8 cellular contexts compared by ENCODE assay signal in genomic region chr19:19169236-19170052, GRCh38. TPM values are rescaled to one million over a fixed set of nuclear protein-coding genes. Genes with fewer than 3 reads are reported as not detected.
DNase-seq lines count a peak whose midpoint lies in the region; ATAC-seq, FAIRE-seq and TF ChIP-seq lines count a peak whose summit lies in the region.

No MANE protein-coding gene starts in this region.

- H3K4me3 ChIP-seq in GM12878: peak overlapping the region; percentile 89

- TF ChIP-seq POLR2A in GM12878 (IDR thresholded peaks at IDR 0.05; ENCODE audit: low read depth, low read length): no peak

- TF ChIP-seq EP300 in GM12878 (IDR thresholded peaks at IDR 0.05; ENCODE audit: borderline replicate concordance in 1 of 2, control insufficient read depth in 1 of 2, low read depth in 2 of 2, low read length in 2 of 2): no peak

- ATAC-seq in HG02943 (IDR thresholded peaks at IDR 0.05; ENCODE audit: low read depth, unreplicated experiment): peak; percentile 8
- ATAC-seq in GM12878: peak; percentile 51
- no peak for ATAC-seq in natural killer cell treated with Interleukin-12 subunit alpha and Interleukin-12 subunit beta and Interleukin-15 and Interleukin-18, amount 100 ng/mL, for 72 hours
- no peak for ATAC-seq in GM18502 (IDR thresholded peaks at IDR 0.05; ENCODE audit: poor library complexity, unreplicated experiment)

- peak overlapping the region; percentile 61 for H3K4me3 Mint-ChIP-seq in Calu3 (ENCODE audit: low read depth, unreplicated experiment)
- peak overlapping the region; percentile 23 for H3K4me3 Mint-ChIP-seq in natural killer cell treated with Interleukin-12 subunit alpha and Interleukin-12 subunit beta and Interleukin-15 and Interleukin-18, amount 100 ng/mL, for 72 hours

- no peaks in the 10 kb centered on the region for H3K9me3 Mint-ChIP-seq in Calu3 (ENCODE audit: low read depth, unreplicated experiment)
- H3K9me3 Mint-ChIP-seq in natural killer cell treated with Interleukin-12 subunit alpha and Interleukin-12 subunit beta and Interleukin-15 and Interleukin-18, amount 100 ng/mL, for 72 hours: no peaks in the 10 kb centered on the region

- H3K9me3 ChIP-seq in GM12878 (replicated peaks; ENCODE audit: control insufficient read depth, insufficient read depth, low read length): no peaks in the 10 kb centered on the region

- peaks cover 18% of the 10 kb centered on the region for H3K36me3 Mint-ChIP-seq in Calu3 (ENCODE audit: insufficient read depth, unreplicated experiment)
- H3K36me3 Mint-ChIP-seq in natural killer cell treated with Interleukin-12 subunit alpha and Interleukin-12 subunit beta and Interleukin-15 and Interleukin-18, amount 100 ng/mL, for 72 hours: no peaks in the 10 kb centered on the region

- no peak for TF ChIP-seq CTCF in Calu3 (IDR thresholded peaks at IDR 0.05; ENCODE audit: unreplicated experiment)
- TF ChIP-seq CTCF in GM12878 (IDR thresholded peaks at IDR 0.05 in 2 of 3, conservative IDR thresholded peaks at IDR 0.05 in 1 of 3; ENCODE audit: control insufficient read depth in 2 of 3, extremely low read depth in 1 of 3, insufficient read depth in 1 of 3, low read depth in 3 of 3, low read length in 3 of 3): no peak

- in situ Hi-C loops in GM12878 (cut with MboI): no loop called here

- H3K27ac Mint-ChIP-seq in Calu3 (ENCODE audit: unreplicated experiment): no peak overlapping the region
- no peak overlapping the region for H3K27ac Mint-ChIP-seq in natural killer cell treated with Interleukin-12 subunit alpha and Interleukin-12 subunit beta and Interleukin-15 and Interleukin-18, amount 100 ng/mL, for 72 hours

- H4K20me1 ChIP-seq in GM12878 (ENCODE audit: control insufficient read depth, insufficient read depth): no peaks in the 10 kb centered on the region

- H3K27me3 ChIP-seq in GM12878 (replicated peaks in 1 of 2; ENCODE audit: control insufficient read depth in 2 of 2, insufficient read depth in 2 of 2, low read length in 1 of 2): no peaks in the 10 kb centered on the region

- RAD21 ChIA-PET in GM12878 (lab: Charles Lee; ENCODE audit: unreplicated experiment): interaction anchor here (14.0 kb wide), 1 partner anchor 15 kb away, joined by 394 read pairs; no protein-coding TSS in a partner anchor

- peak; percentile 85 for FAIRE-seq in GM12878 (lab: Jason Lieb, UNC)

- CTCF ChIA-PET in Calu3 (lab: Charles Lee) (interaction anchor here (1.0 kb wide), 1 partner anchor 33 kb away, joined by 3 read pairs; the partner anchor contains the start of gene NR2C2AP), GM12878 (lab: Yijun Ruan, JAX) (interaction anchor here (1.0 to 6.6 kb wide), 7 partner anchors 12 to 30 kb away, joined by 3 to 86 read pairs (median 8); partner anchors contain the start of genes BORCS8 and RFXANK)

- peaks cover 24% of the 10 kb centered on the region for H3K4me1 ChIP-seq in GM12878 (ENCODE audit: control insufficient read depth, insufficient read depth, low read length)

- peak overlapping the region; percentile 43; the same call in 1 of the 2 replicates for H3K9ac ChIP-seq in GM12878 (ENCODE audit: control insufficient read depth, insufficient read depth, low read length)

- 7% methylated on average over 9 of the region's 9 CpGs for WGBS in GM12878 (ENCODE audit: insufficient coverage, insufficient replicate concordance, low lambda C conversion rate, missing lambda C conversion rate)

- 0 out of 2 replicates have a peak overlapping the region, but pooled peaks have one; percentile 27 for H3K27ac ChIP-seq in GM12878 (ENCODE audit: control insufficient read depth, insufficient read depth)

- BruUV-seq in Calu3 (replicated peaks; lab: Mats Ljungman, UMichigan): no TSS peak
- BruUV-seq in GM12878 (replicated peaks; lab: Mats Ljungman, UMichigan): TSS peak; percentile 84

- no peaks in the 10 kb centered on the region for H3K36me3 ChIP-seq in GM12878 (ENCODE audit: control insufficient read depth in 2 of 2, insufficient read depth in 2 of 2, low read length in 1 of 2)

- H3K4me2 ChIP-seq in GM12878 (ENCODE audit: control insufficient read depth, insufficient read depth): peak overlapping the region; percentile 94

- peaks cover 10% of the 10 kb centered on the region for H3K79me2 ChIP-seq in GM12878 (ENCODE audit: control insufficient read depth, insufficient read depth, low read length)

- POLR2A ChIA-PET in GM12878 (lab: Charles Lee): interaction anchor here (0.6 to 4.0 kb wide), 10 partner anchors 12 to 167 kb away, joined by 3 to 74 read pairs (median 4); partner anchors contain the start of gene SLC25A42

- peak overlapping the region; percentile 42; the same call in 1 of the 2 replicates for H2AFZ ChIP-seq in GM12878 (ENCODE audit: control insufficient read depth, low read depth, low read length)

- no peaks in the 10 kb centered on the region for H3K27me3 Mint-ChIP-seq in Calu3 (ENCODE audit: unreplicated experiment)
- H3K27me3 Mint-ChIP-seq in natural killer cell treated with Interleukin-12 subunit alpha and Interleukin-12 subunit beta and Interleukin-15 and Interleukin-18, amount 100 ng/mL, for 72 hours: peaks cover 0 to 6% of the 10 kb centered on the region in 2 donors

- DNase-seq in Calu3 (no peak), GM12878 (ENCODE audit: low read depth, low spot score) (no peak), head of caudate nucleus (no peak), RPMI8226 (no peak)
- DNase-seq in natural killer cell treated with Interleukin-12 subunit alpha and Interleukin-12 subunit beta and Interleukin-15 and Interleukin-18, amount 100 ng/mL, for 72 hours (ENCODE audit: low spot score): no peak
- no peak for DNase-seq in stimulated activated CD8-positive, alpha-beta memory T cell treated with anti-CD3 and anti-CD28 coated beads, Interleukin-4, amount 100 ng/mL, for 48 hours

- SMC1A ChIA-PET in GM12878 (lab: Charles Lee; ENCODE audit: uncharacterized antibody, unreplicated experiment): interaction anchor here (0.7 to 4.8 kb wide), 7 partner anchors 8 to 208 kb away, joined by 3 to 83 read pairs (median 6); no protein-coding TSS in a partner anchor

- intact Hi-C loops in Calu3 (cut with micrococcal nuclease; ENCODE audit: unreplicated experiment) (no loop called here), GM12878 (cut with micrococcal nuclease; ENCODE audit: unreplicated experiment) (no loop called here), head of caudate nucleus (cut with DNase I) (no loop called here)

- TF ChIP-seq RAD21 in GM12878 (IDR thresholded peaks at IDR 0.05; ENCODE audit: insufficient read depth, low read depth, low read length): no peak

- H3K4me1 Mint-ChIP-seq in Calu3 (ENCODE audit: low read depth, unreplicated experiment): no peaks in the 10 kb centered on the region
- H3K4me1 Mint-ChIP-seq in natural killer cell treated with Interleukin-12 subunit alpha and Interleukin-12 subunit beta and Interleukin-15 and Interleukin-18, amount 100 ng/mL, for 72 hours (ENCODE audit: low read depth in 2 of 2): peaks cover 16% of the 10 kb centered on the region in 2 donors

RNA-seq across cellular contexts. Expression of gene MEF2B, which starts 0.6 kb away (rescaled TPM):
- 1.7 and 2.3 TPM in 2 replicates for total RNA-seq in Calu3 (2022)
- total RNA-seq in GM12878 (2013; cell fraction: nucleolus; rRNA removed): 4.9 and 5.2 TPM in 2 replicates
- 13.6 and 17.9 TPM in 2 replicates for total RNA-seq in GM12878 (2014; rRNA removed)
- 6.4 and 7.6 TPM in 2 replicates for total RNA-seq in GM12878 (2014; rRNA removed; fragmentation: Illumina TruSeq; extraction: Trizol)
- 33.0 and 36.6 TPM in 2 replicates for total RNA-seq in GM12878 (2021)
- polyA plus RNA-seq in GM12878 (2011; ENCODE audit: low read depth): 13.7 TPM
- polyA plus RNA-seq in GM12878 (2011; rRNA removed): 0.69 and 1.8 TPM in 2 replicates
- polyA plus RNA-seq in GM12878 (2011; cell fraction: cytosol; rRNA removed): 4.8 and 5.5 TPM in 2 replicates
- polyA plus RNA-seq in GM12878 (2011; cell fraction: nucleus; rRNA removed): 8.7 and 9.5 TPM in 2 replicates
- polyA plus RNA-seq in GM12878 (2012): 42.4 and 45.0 TPM in 2 replicates
- polyA plus RNA-seq in GM12878 (2014; fragmentation: Illumina TruSeq; extraction: Trizol): 4.2 and 10.0 TPM in 2 replicates
- under 1 TPM; 0.09 to 0.21 TPM for polyA plus RNA-seq in GM12878 (2014; fragmentation: Nextera tagmentation; extraction: Ambion mirVana)
- 22.7 and 33.8 TPM in 2 replicates for polyA plus RNA-seq in GM12878 (2014; rRNA removed)
- polyA plus RNA-seq in GM12878 (2016; fragmentation: Nextera tagmentation; extraction: Ambion mirVana): 10 to 100 TPM in 1 of 2 experiments, 1 to 10 TPM in 1; 7.8 to 11.3 TPM
- 0.59 and 3.2 TPM in 2 replicates for polyA minus RNA-seq in GM12878 (2011; rRNA and poly(A)+ RNA removed)
- polyA minus RNA-seq in GM12878 (2011; cell fraction: cytosol; rRNA and poly(A)+ RNA removed): 1.7 and 2.5 TPM in 2 replicates
- polyA minus RNA-seq in GM12878 (2011; cell fraction: nucleus; rRNA and poly(A)+ RNA removed): 2.1 and 3.3 TPM in 2 replicates
- 1 to 10 TPM; 2.4 to 5.9 TPM for total RNA-seq in natural killer cell treated with Interleukin-12 subunit alpha and Interleukin-12 subunit beta and Interleukin-15 and Interleukin-18, amount 100 ng/mL, for 72 hours

RNA-seq across cellular contexts. Expression of gene BORCS8, which starts 22.5 kb away (rescaled TPM):
- total RNA-seq in Calu3 (2022): 24.0 and 26.3 TPM in 2 replicates
- 31.6 and 35.8 TPM in 2 replicates for total RNA-seq in GM12878 (2013; cell fraction: nucleolus; rRNA removed)
- total RNA-seq in GM12878 (2014; rRNA removed): 31.1 and 33.5 TPM in 2 replicates
- 14.9 TPM in 2 replicates for total RNA-seq in GM12878 (2014; rRNA removed; fragmentation: Illumina TruSeq; extraction: Trizol)
- 25.8 and 27.1 TPM in 2 replicates for total RNA-seq in GM12878 (2021)
- polyA plus RNA-seq in GM12878 (2011; ENCODE audit: low read depth): 9.7 TPM
- polyA plus RNA-seq in GM12878 (2011; rRNA removed): 5.3 and 13.7 TPM in 2 replicates
- 15.2 and 24.3 TPM in 2 replicates for polyA plus RNA-seq in GM12878 (2011; cell fraction: cytosol; rRNA removed)
- polyA plus RNA-seq in GM12878 (2011; cell fraction: nucleus; rRNA removed): 25.3 and 37.8 TPM in 2 replicates
- 10.9 and 13.6 TPM in 2 replicates for polyA plus RNA-seq in GM12878 (2012)
- 8.6 and 19.6 TPM in 2 replicates for polyA plus RNA-seq in GM12878 (2014; fragmentation: Illumina TruSeq; extraction: Trizol)
- 1 to 10 TPM; 3.7 to 6.0 TPM for polyA plus RNA-seq in GM12878 (2014; fragmentation: Nextera tagmentation; extraction: Ambion mirVana)
- polyA plus RNA-seq in GM12878 (2014; rRNA removed): 30.8 and 31.5 TPM in 2 replicates
- 10 to 100 TPM; 39.0 to 40.3 TPM for polyA plus RNA-seq in GM12878 (2016; fragmentation: Nextera tagmentation; extraction: Ambion mirVana)
- polyA minus RNA-seq in GM12878 (2011; rRNA and poly(A)+ RNA removed): 8.3 and 14.1 TPM in 2 replicates
- polyA minus RNA-seq in GM12878 (2011; cell fraction: cytosol; rRNA and poly(A)+ RNA removed): 5.9 and 10.2 TPM in 2 replicates
- polyA minus RNA-seq in GM12878 (2011; cell fraction: nucleus; rRNA and poly(A)+ RNA removed): 6.8 and 16.6 TPM in 2 replicates
- 10 to 100 TPM; 47.2 to 64.5 TPM for total RNA-seq in natural killer cell treated with Interleukin-12 subunit alpha and Interleukin-12 subunit beta and Interleukin-15 and Interleukin-18, amount 100 ng/mL, for 72 hours

RNA-seq across cellular contexts. Expression of gene RFXANK, which starts 22.6 kb away (rescaled TPM):
- 63.2 and 66.5 TPM in 2 replicates for total RNA-seq in Calu3 (2022)
- total RNA-seq in GM12878 (2013; cell fraction: nucleolus; rRNA removed): 47.3 and 51.9 TPM in 2 replicates
- 98.3 and 125 TPM in 2 replicates for total RNA-seq in GM12878 (2014; rRNA removed)
- 81.0 and 88.1 TPM in 2 replicates for total RNA-seq in GM12878 (2014; rRNA removed; fragmentation: Illumina TruSeq; extraction: Trizol)
- 113 and 118 TPM in 2 replicates for total RNA-seq in GM12878 (2021)
- 100 TPM for polyA plus RNA-seq in GM12878 (2011; ENCODE audit: low read depth)
- polyA plus RNA-seq in GM12878 (2011; rRNA removed): 35.0 and 73.8 TPM in 2 replicates
- polyA plus RNA-seq in GM12878 (2011; cell fraction: cytosol; rRNA removed): 124 and 158 TPM in 2 replicates
- 213 and 235 TPM in 2 replicates for polyA plus RNA-seq in GM12878 (2011; cell fraction: nucleus; rRNA removed)
- polyA plus RNA-seq in GM12878 (2012): 113 and 114 TPM in 2 replicates
- polyA plus RNA-seq in GM12878 (2014; fragmentation: Illumina TruSeq; extraction: Trizol): 40.2 and 89.4 TPM in 2 replicates
- polyA plus RNA-seq in GM12878 (2014; fragmentation: Nextera tagmentation; extraction: Ambion mirVana): 10 to 100 TPM; 70.8 TPM
- polyA plus RNA-seq in GM12878 (2014; rRNA removed): 102 and 126 TPM in 2 replicates
- polyA plus RNA-seq in GM12878 (2016; fragmentation: Nextera tagmentation; extraction: Ambion mirVana): 100 to 1,000 TPM; 108 to 119 TPM
- polyA minus RNA-seq in GM12878 (2011; rRNA and poly(A)+ RNA removed): 55.2 and 80.2 TPM in 2 replicates
- 34.3 and 37.6 TPM in 2 replicates for polyA minus RNA-seq in GM12878 (2011; cell fraction: cytosol; rRNA and poly(A)+ RNA removed)
- 57.1 and 106 TPM in 2 replicates for polyA minus RNA-seq in GM12878 (2011; cell fraction: nucleus; rRNA and poly(A)+ RNA removed)
- 100 to 1,000 TPM in 1 of 2 donors, 10 to 100 TPM in 1; 45.2 to 107 TPM for total RNA-seq in natural killer cell treated with Interleukin-12 subunit alpha and Interleukin-12 subunit beta and Interleukin-15 and Interleukin-18, amount 100 ng/mL, for 72 hours

RNA-seq across cellular contexts. Expression of gene TMEM161A, which starts 31.2 kb away (rescaled TPM):
- 24.0 and 28.9 TPM in 2 replicates for total RNA-seq in Calu3 (2022)
- 46.2 and 47.6 TPM in 2 replicates for total RNA-seq in GM12878 (2013; cell fraction: nucleolus; rRNA removed)
- total RNA-seq in GM12878 (2014; rRNA removed): 27.6 and 32.1 TPM in 2 replicates
- 8.4 and 9.1 TPM in 2 replicates for total RNA-seq in GM12878 (2014; rRNA removed; fragmentation: Illumina TruSeq; extraction: Trizol)
- total RNA-seq in GM12878 (2021): 27.7 and 28.3 TPM in 2 replicates
- polyA plus RNA-seq in GM12878 (2011; ENCODE audit: low read depth): 5.5 TPM
- polyA plus RNA-seq in GM12878 (2011; rRNA removed): 5.7 and 16.4 TPM in 2 replicates
- 27.9 and 35.4 TPM in 2 replicates for polyA plus RNA-seq in GM12878 (2011; cell fraction: cytosol; rRNA removed)
- polyA plus RNA-seq in GM12878 (2011; cell fraction: nucleus; rRNA removed): 115 and 130 TPM in 2 replicates
- polyA plus RNA-seq in GM12878 (2012): 13.5 and 16.7 TPM in 2 replicates
- 0.79 and 7.3 TPM in 2 replicates for polyA plus RNA-seq in GM12878 (2014; fragmentation: Illumina TruSeq; extraction: Trizol)
- 1 to 10 TPM; 1.1 to 2.0 TPM for polyA plus RNA-seq in GM12878 (2014; fragmentation: Nextera tagmentation; extraction: Ambion mirVana)
- 37.1 and 43.9 TPM in 2 replicates for polyA plus RNA-seq in GM12878 (2014; rRNA removed)
- polyA plus RNA-seq in GM12878 (2016; fragmentation: Nextera tagmentation; extraction: Ambion mirVana): 10 to 100 TPM; 21.6 to 24.6 TPM
- polyA minus RNA-seq in GM12878 (2011; rRNA and poly(A)+ RNA removed): 35.9 and 41.4 TPM in 2 replicates
- polyA minus RNA-seq in GM12878 (2011; cell fraction: cytosol; rRNA and poly(A)+ RNA removed): 16.3 and 17.4 TPM in 2 replicates
- 31.8 and 53.4 TPM in 2 replicates for polyA minus RNA-seq in GM12878 (2011; cell fraction: nucleus; rRNA and poly(A)+ RNA removed)
- 10 to 100 TPM; 22.0 to 38.1 TPM for total RNA-seq in natural killer cell treated with Interleukin-12 subunit alpha and Interleukin-12 subunit beta and Interleukin-15 and Interleukin-18, amount 100 ng/mL, for 72 hours

RNA-seq across cellular contexts. Expression of gene NR2C2AP, which starts 33.8 kb away (rescaled TPM):
- 20.6 and 23.2 TPM in 2 replicates for total RNA-seq in Calu3 (2022)
- 10.1 and 12.1 TPM in 2 replicates for total RNA-seq in GM12878 (2013; cell fraction: nucleolus; rRNA removed)
- total RNA-seq in GM12878 (2014; rRNA removed): 22.4 and 23.9 TPM in 2 replicates
- 19.7 and 22.5 TPM in 2 replicates for total RNA-seq in GM12878 (2014; rRNA removed; fragmentation: Illumina TruSeq; extraction: Trizol)
- 27.8 and 28.5 TPM in 2 replicates for total RNA-seq in GM12878 (2021)
- 9.9 TPM for polyA plus RNA-seq in GM12878 (2011; ENCODE audit: low read depth)
- 13.0 and 22.0 TPM in 2 replicates for polyA plus RNA-seq in GM12878 (2011; rRNA removed)
- 17.5 and 27.3 TPM in 2 replicates for polyA plus RNA-seq in GM12878 (2011; cell fraction: cytosol; rRNA removed)
- 42.0 and 47.9 TPM in 2 replicates for polyA plus RNA-seq in GM12878 (2011; cell fraction: nucleus; rRNA removed)
- 14.9 and 16.6 TPM in 2 replicates for polyA plus RNA-seq in GM12878 (2012)
- polyA plus RNA-seq in GM12878 (2014; fragmentation: Illumina TruSeq; extraction: Trizol): 13.6 and 21.5 TPM in 2 replicates
- polyA plus RNA-seq in GM12878 (2014; fragmentation: Nextera tagmentation; extraction: Ambion mirVana): 10 to 100 TPM; 43.3 to 44.8 TPM
- 31.0 and 33.7 TPM in 2 replicates for polyA plus RNA-seq in GM12878 (2014; rRNA removed)
- 10 to 100 TPM; 28.4 to 29.0 TPM for polyA plus RNA-seq in GM12878 (2016; fragmentation: Nextera tagmentation; extraction: Ambion mirVana)
- 7.8 and 15.9 TPM in 2 replicates for polyA minus RNA-seq in GM12878 (2011; rRNA and poly(A)+ RNA removed)
- polyA minus RNA-seq in GM12878 (2011; cell fraction: cytosol; rRNA and poly(A)+ RNA removed): 4.4 and 5.5 TPM in 2 replicates
- 7.3 and 10.1 TPM in 2 replicates for polyA minus RNA-seq in GM12878 (2011; cell fraction: nucleus; rRNA and poly(A)+ RNA removed)
- 10 to 100 TPM; 34.0 to 71.0 TPM for total RNA-seq in natural killer cell treated with Interleukin-12 subunit alpha and Interleukin-12 subunit beta and Interleukin-15 and Interleukin-18, amount 100 ng/mL, for 72 hours

Comparison
In these comparisons a context has a peak if more than half of its experiments do, and no peak if none do; other contexts are left out.
1. ATAC-seq: peak in HG02943 (single experiment) and GM12878 (single experiment); none in natural killer cell treated with Interleukin-12 subunit alpha and Interleukin-12 subunit beta and Interleukin-15 and Interleukin-18, amount 100 ng/mL, for 72 hours (0 of 2) and GM18502 (single experiment).